ENCODE assay signal across 8 cellular contexts in genomic region chr20:20237093-20237959, GRCh38.
A peak's percentile ranks its signal among the peaks of the same experiment; 100 is the strongest.
DNase-seq lines count a peak whose midpoint lies in the region; ATAC-seq and TF ChIP-seq lines count a peak whose summit lies in the region.

No MANE protein-coding gene starts in this region.

- no peak overlapping the region for H3K27ac Mint-ChIP-seq in type B pancreatic cell

- no peak overlapping the region for H3K9ac ChIP-seq in BLaER1

- H3K4me1 ChIP-seq in BLaER1 (peaks cover 36% of the 10 kb centered on the region), lung (ENCODE audit: control insufficient read depth in 2 of 2, insufficient read depth in 2 of 2, low read length in 2 of 2) (no peaks in the 10 kb centered on the region)

- no peaks in the 10 kb centered on the region for H3K36me3 Mint-ChIP-seq in type B pancreatic cell

- H3K4me3 Mint-ChIP-seq in type B pancreatic cell = no peak overlapping the region

- H3K9me3 Mint-ChIP-seq in type B pancreatic cell = no peaks in the 10 kb centered on the region

- 0 out of 2 replicates have a peak overlapping the region, but pooled peaks have one; percentile 12 for H3K4me2 ChIP-seq in BLaER1

- TF ChIP-seq CTCF in HL-60 (IDR thresholded peaks at IDR 0.05; ENCODE audit: insufficient read depth, low read length) = peak; percentile 51
- peak; percentile 35 for TF ChIP-seq CTCF in lung (IDR thresholded peaks at IDR 0.05; ENCODE audit: control extremely low read depth, extremely low read depth)
- peak; percentile 81 for TF ChIP-seq CTCF in type B pancreatic cell (conservative IDR thresholded peaks at IDR 0.05)

- H3K27me3 ChIP-seq in BLaER1 (no peaks in the 10 kb centered on the region), HL-60 (ENCODE audit: insufficient read depth, poor library complexity, severe bottlenecking) (no peaks in the 10 kb centered on the region), lung (ENCODE audit: control insufficient read depth, insufficient read depth) (peaks cover 3% of the 10 kb centered on the region)

- H3K9me3 ChIP-seq in BLaER1 (no peaks in the 10 kb centered on the region), lung (ENCODE audit: control insufficient read depth in 2 of 2, insufficient read depth in 1 of 2, low read length in 1 of 2) (no peaks in the 10 kb centered on the region)

- H3K27ac ChIP-seq in BLaER1 (no peak overlapping the region), HL-60 (replicated peaks) (no peak overlapping the region), lung (ENCODE audit: low read depth in 1 of 2, low read length in 1 of 2) (no peak overlapping the region)

- peaks cover 4% of the 10 kb centered on the region for H3K4me1 Mint-ChIP-seq in type B pancreatic cell (ENCODE audit: unreplicated experiment)

- peak; percentile 49 for ATAC-seq in GM18502 (IDR thresholded peaks at IDR 0.05; ENCODE audit: poor library complexity, unreplicated experiment)
- no peak for ATAC-seq in lung (ENCODE audit: insufficient read depth, low FRiP score)
- no peak for ATAC-seq in GM18519 (IDR thresholded peaks at IDR 0.05; ENCODE audit: low FRiP score, unreplicated experiment)

- no peaks in the 10 kb centered on the region for H4K20me1 ChIP-seq in BLaER1

- DNase-seq in HL-60 (ENCODE audit: low read depth in 1 of 2, low spot score in 1 of 2) = peak in 1 of 2 experiments; percentile 36
- DNase-seq in RPMI8226 = peak; percentile 57
- DNase-seq in dermis blood vessel endothelial cell = peak; percentile 65
- peak; percentile 43 for DNase-seq in lung (ENCODE audit: low spot score)
- DNase-seq in type B pancreatic cell (ENCODE audit: extremely low spot score, unreplicated experiment) = no peak

- H3K4me3 ChIP-seq in BLaER1 (no peak overlapping the region), HL-60 (replicated peaks; ENCODE audit: insufficient read depth, low read length) (no peak overlapping the region), lung (no peak overlapping the region)

- H3K36me3 ChIP-seq in BLaER1 (no peaks in the 10 kb centered on the region), lung (ENCODE audit: control insufficient read depth in 2 of 2, insufficient read depth in 2 of 2, low read length in 2 of 2) (no peaks in the 10 kb centered on the region)

- 43 to 49% methylated on average over 11 of the region's 11 CpGs for WGBS in lung, 2 donors

- peaks cover 8% of the 10 kb centered on the region for H3K27me3 Mint-ChIP-seq in type B pancreatic cell
